8 cellular contexts compared by ENCODE assay signal in the genomic region with DNA sequence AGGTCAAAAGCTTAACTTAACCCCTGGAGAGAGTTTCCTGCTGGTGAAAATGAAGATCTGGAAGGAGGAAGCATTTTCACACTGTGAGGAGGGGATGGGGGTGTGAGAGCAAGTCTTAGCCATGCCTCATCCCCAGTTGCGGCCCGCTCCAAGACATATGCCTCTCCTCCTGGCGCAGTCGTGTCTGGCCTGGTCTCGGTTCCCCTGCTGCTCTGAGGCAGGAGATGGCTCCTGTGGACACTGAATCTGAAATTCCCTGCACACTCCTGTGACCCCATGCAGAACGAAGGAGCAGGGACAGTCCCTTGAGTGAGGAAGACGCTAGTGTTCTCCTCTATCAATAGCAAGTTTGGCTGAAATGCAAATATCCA. TPM values are rescaled to one million over a fixed set of nuclear protein-coding genes. Genes with fewer than 3 reads are reported as not detected.
A peak's percentile ranks its signal among the peaks of the same experiment; 100 is the strongest.
DNase-seq lines count a peak whose midpoint lies in the region; ATAC-seq and TF ChIP-seq lines count a peak whose summit lies in the region.

No MANE protein-coding gene starts in this region.

- peaks cover 0 to 5% (median 3%) of the 10 kb centered on the region in 3 donors for H3K9me3 Mint-ChIP-seq in T-cell

- peak overlapping the region; percentile 85 to 91 for H3K27ac Mint-ChIP-seq in T-cell

- peak overlapping the region in 11 of 12 donors; percentile 34 to 90 (median 85) for H3K27ac ChIP-seq in heart left ventricle

- no peak for TF ChIP-seq POLR2A in heart left ventricle (IDR thresholded peaks at IDR 0.05)

- POLR2A ChIA-PET in T-cell (lab: Charles Lee): no interaction called here

- ATAC-seq in GM19023 (IDR thresholded peaks at IDR 0.05; ENCODE audit: unreplicated experiment) (peak; percentile 17), T-cell (replicated peaks in 1 of 4) (peak in 2 of 4 experiments; percentile 3 to 5), heart left ventricle (peak; percentile 20 to 60 (median 34)), sciatic nerve (peak; percentile 63)

- H3K4me1 Mint-ChIP-seq in T-cell: peaks cover 28 to 31% (median 29%) of the 10 kb centered on the region in 3 donors

- H3K4me3 Mint-ChIP-seq in T-cell: peak overlapping the region; percentile 89 to 94 (median 89)

- no peaks in the 10 kb centered on the region for H3K36me3 ChIP-seq in heart left ventricle

- CTCF ChIA-PET in T-cell (lab: Charles Lee): interaction anchor here in 1 of 2 donors (0.6 to 1.2 kb wide), 2 partner anchors 89 to 100 kb away, joined by 4 to 7 read pairs; a partner anchor contains a TSS

- TF ChIP-seq CTCF in heart left ventricle (IDR thresholded peaks at IDR 0.05): no peak

- H3K4me1 ChIP-seq in heart left ventricle: peaks cover 0 to 15% (median 9%) of the 10 kb centered on the region in 12 donors

- H3K4me3 ChIP-seq in heart left ventricle: peak overlapping the region in 11 of 12 donors; percentile 66 to 85 (median 71)

- H3K36me3 Mint-ChIP-seq in T-cell: no peaks in the 10 kb centered on the region

- DNase-seq in T-cell: no peak
- peak in 1 of 5 donors; percentile 31 for DNase-seq in heart left ventricle
- DNase-seq in sciatic nerve (ENCODE audit: low spot score): no peak
- DNase-seq in HCEC 1CT: no peak
- no peak for DNase-seq in amniotic stem cell (lab: John Stamatoyannopoulos, UW)
- DNase-seq in putamen (ENCODE audit: low spot score): no peak
- DNase-seq in medulla oblongata (ENCODE audit: extremely low spot score): no peak

- H3K27me3 ChIP-seq in heart left ventricle: no peaks in the 10 kb centered on the region

- whole genome bisulfite sequencing in heart left ventricle, 4 donors: 14 to 27% (median 18%) methylated on average over 7 of the region's 7 CpGs

- no peaks in the 10 kb centered on the region for H3K9me3 ChIP-seq in heart left ventricle

- no peaks in the 10 kb centered on the region for H3K27me3 Mint-ChIP-seq in T-cell

- intact Hi-C loops in heart left ventricle (cut with DNase I): loop anchor here in 7 of 10 donors (2.0 to 10.0 kb wide), 7 partner anchors 35 to 254 kb away; a partner anchor contains a TSS
- intact Hi-C loops in sciatic nerve (cut with DNase I): no loop called here

RNA-seq across cellular contexts. Expression of a gene that starts 0.3 kb away (rescaled TPM):
- 1 to 10 TPM; 2.2 to 9.6 (median 7.9) TPM for total RNA-seq in T-cell
- total RNA-seq in heart left ventricle: 1 to 10 TPM; 2.8 to 5.4 (median 4.2) TPM
- polyA plus RNA-seq in heart left ventricle: 1 to 10 TPM; 3.0 to 4.3 TPM
- 7.4 TPM for total RNA-seq in sciatic nerve

RNA-seq across cellular contexts. Expression of a gene that starts 37.7 kb away (rescaled TPM):
- total RNA-seq in T-cell (10 to 100 TPM; 17.2 to 19.7 (median 18.4) TPM), heart left ventricle (1 to 10 TPM; 2.2 to 7.5 (median 4.1) TPM), sciatic nerve (16.1 TPM)
- polyA plus RNA-seq in heart left ventricle: 1 to 10 TPM; 3.1 to 3.8 TPM

RNA-seq across cellular contexts. Expression of a gene that starts 38.7 kb away (rescaled TPM):
- total RNA-seq in T-cell: 10 to 100 TPM in 4 of 5 donors, 1 to 10 TPM in 1; 6.6 to 25.3 (median 16.5) TPM
- total RNA-seq in heart left ventricle: 1 to 10 TPM; 1.8 to 5.1 (median 4.6) TPM
- 1 to 10 TPM; 3.7 to 6.1 TPM for polyA plus RNA-seq in heart left ventricle
- total RNA-seq in sciatic nerve: 12.7 TPM
